9 cellular contexts compared by ENCODE assay signal in the genomic region with DNA sequence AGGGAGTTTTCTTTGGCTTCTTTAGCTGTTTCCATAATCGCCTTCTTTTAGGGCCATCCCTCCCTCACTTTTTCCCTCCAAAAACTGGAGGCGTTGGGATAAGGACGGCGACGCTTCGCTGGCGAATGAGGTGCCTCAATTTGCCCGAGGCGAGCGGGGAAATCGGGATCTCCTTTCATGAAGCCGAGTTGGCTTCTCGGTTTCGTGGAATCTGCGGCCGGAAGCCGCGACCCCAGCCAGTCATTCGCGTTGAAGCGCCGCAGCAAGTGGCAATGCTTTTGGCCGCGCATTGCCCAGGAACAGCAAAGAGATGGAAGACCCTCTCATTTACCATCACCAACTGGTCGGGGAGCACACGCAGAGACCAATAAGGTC. TPM values are rescaled to one million over a fixed set of nuclear protein-coding genes. Genes with fewer than 3 reads are reported as not detected.
A peak's percentile ranks its signal among the peaks of the same experiment; 100 is the strongest.
DNase-seq lines count a peak whose midpoint lies in the region; ATAC-seq, FAIRE-seq and TF ChIP-seq lines count a peak whose summit lies in the region.
"Had no signal": no experiment of that assay in that cellular context is flagged by ENCODE, and none has a peak within 500 bp of the region (broad histone marks: within the 10 kb centered on the region; RNA-seq: fewer than 3 reads in every experiment).

No MANE protein-coding gene starts in this region.

- peak overlapping the region; percentile 71 to 77 for H3K4me3 ChIP-seq in foreskin fibroblast (ENCODE audit: low read depth in 1 of 2, low read length in 2 of 2)
- H3K4me3 ChIP-seq in small intestine (ENCODE audit: low read depth in 1 of 2, low read length in 2 of 2) = peak overlapping the region; percentile 37 to 62

- peaks cover 0 to 51% of the 10 kb centered on the region in 2 donors for H3K27me3 ChIP-seq in small intestine (ENCODE audit: control insufficient read depth in 2 of 2, insufficient read depth in 2 of 2, low read length in 2 of 2)

- H3K9me3 ChIP-seq in small intestine (ENCODE audit: control insufficient read depth, low read depth) = no peaks in the 10 kb centered on the region

- peaks cover 0 to 7% of the 10 kb centered on the region in 2 donors for H3K4me1 ChIP-seq in small intestine (ENCODE audit: control insufficient read depth in 2 of 2, insufficient read depth in 1 of 2, low read depth in 1 of 2, low read length in 1 of 2)

- ATAC-seq in HG02642 (IDR thresholded peaks at IDR 0.05; ENCODE audit: poor library complexity, unreplicated experiment) (no peak), left lobe of liver (no peak)

- 1 to 2% (median 2%) methylated on average over 26 of the region's 26 CpGs for WGBS in small intestine, 3 donors

- DNase-seq in NCI-H1092 treated with DMSO at 0.1 percent for 48 hours (lab: John Stamatoyannopoulos, UW) (peak; percentile 65), NCI-H1092 (lab: John Stamatoyannopoulos, UW) (no peak), RPMI7951 (ENCODE audit: low read depth) (peak; percentile 50), foreskin fibroblast (peak in 1 of 2 donors; percentile 60), small intestine (no peak), posterior cingulate gyrus (no peak), left lobe of liver (ENCODE audit: low spot score) (no peak)

- intact Hi-C loops in posterior cingulate gyrus (cut with DNase I) = no loop called here

- H3K27ac ChIP-seq in small intestine (ENCODE audit: low read depth in 1 of 2, low read length in 1 of 2) = no peak overlapping the region

- no peaks in the 10 kb centered on the region for H3K36me3 ChIP-seq in small intestine (ENCODE audit: control insufficient read depth in 2 of 2, insufficient read depth in 2 of 2, low read length in 2 of 2)

- no peak for FAIRE-seq in small intestine (lab: Jason Lieb, UNC)
- FAIRE-seq: TTC549 had no signal

- no peak for TF ChIP-seq CTCF in foreskin fibroblast (IDR thresholded peaks at IDR 0.05; ENCODE audit: low read depth, low read length)

RNA-seq across cellular contexts. Expression of gene SIX1, which starts 8.3 kb away (rescaled TPM):
- total RNA-seq in RPMI7951 (2014; rRNA removed; shearing (Covaris generic)) = 6.7 and 7.7 TPM in 2 replicates
- under 1 TPM in 2 of 3 donors, not detected in 1; 0.18 to 0.27 TPM for polyA plus RNA-seq in small intestine
- not detected for total RNA-seq in left lobe of liver

Comparison
In these comparisons a context has a peak if more than half of its experiments do, and no peak if none do; other contexts are left out.
1. DNase-seq: peak in NCI-H1092 treated with DMSO at 0.1 percent for 48 hours (single experiment) and RPMI7951 (single experiment); none in NCI-H1092 (single experiment), small intestine (single experiment), posterior cingulate gyrus (0 of 10) and left lobe of liver (single experiment).